ENCODE assay signal across 18 cellular contexts in the genomic region with DNA sequence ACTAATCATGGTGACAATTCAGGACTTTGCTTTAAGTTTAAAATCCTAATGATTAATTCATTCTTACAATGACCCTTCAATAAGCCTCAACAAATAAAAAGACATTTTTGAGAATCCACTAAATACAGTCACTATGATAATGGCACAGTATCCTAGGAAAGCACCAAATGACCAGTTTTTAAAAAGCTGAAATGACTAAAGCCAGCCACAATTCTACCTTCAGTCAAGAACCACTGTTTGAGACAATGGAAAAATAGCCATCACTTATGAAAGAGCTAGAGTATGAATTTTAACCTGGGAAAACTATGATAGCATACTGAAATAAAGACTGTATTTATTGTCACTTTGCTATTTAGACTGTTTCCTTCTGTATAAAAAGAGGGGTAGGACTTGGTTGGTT.
"Had no signal": no experiment of that assay in that cellular context is flagged by ENCODE, and none has a peak within 500 bp of the region (broad histone marks: within the 10 kb centered on the region; RNA-seq: fewer than 3 reads in every experiment).

No MANE protein-coding gene starts in this region.

- H3K4me3 ChIP-seq: dorsolateral prefrontal cortex, prostate gland, skin epidermis, stomach, testis had no signal

- H3K27me3 ChIP-seq: brain microvascular endothelial cell, dorsolateral prefrontal cortex, stomach, testis had no signal

- H3K27ac ChIP-seq: brain microvascular endothelial cell, dorsolateral prefrontal cortex, testis, WERI-Rb-1 had no signal

- DNase-seq: activated CD4-positive, alpha-beta T cell treated with anti-CD3 and anti-CD28 coated beads for 1 hour; activated CD4-positive, alpha-beta T cell treated with anti-CD3 and anti-CD28 coated beads, Interleukin-2, amount 50 U/mL, for 48 hours; activated CD8-positive, alpha-beta memory T cell treated with anti-CD3 and anti-CD28 coated beads, Interleukin-2, amount 10 ng/mL, durations not matched to agents 7 days and 5 days; activated gamma-delta T cell; activated T-cell treated with anti-CD3 and anti-CD28 coated beads, Interleukin-2, amount 50 U/mL, for 48 hours; anterior cingulate cortex; brain microvascular endothelial cell; central memory CD4-positive, alpha-beta T cell; dorsolateral prefrontal cortex; foreskin melanocyte; right cardiac atrium; stomach; T-helper 2 cell; testis; WERI-Rb-1 had no signal

- H3K27me3 Mint-ChIP-seq: activated CD8-positive, alpha-beta memory T cell treated with anti-CD3 and anti-CD28 coated beads, Interleukin-2, amount 10 ng/mL, durations not matched to agents 7 days and 5 days; type B pancreatic cell had no signal

- H3K9me3 ChIP-seq: prostate gland, stomach, testis had no signal

- H3K27ac Mint-ChIP-seq: activated CD8-positive, alpha-beta memory T cell treated with anti-CD3 and anti-CD28 coated beads, Interleukin-2, amount 10 ng/mL, durations not matched to agents 7 days and 5 days; type B pancreatic cell had no signal

- ATAC-seq: activated CD8-positive, alpha-beta memory T cell treated with anti-CD3 and anti-CD28 coated beads, Interleukin-2, amount 10 ng/mL, durations not matched to agents 7 days and 5 days; right cardiac atrium had no signal

- H3K9me3 Mint-ChIP-seq: type B pancreatic cell had no signal

- H3K4me3 Mint-ChIP-seq: activated CD8-positive, alpha-beta memory T cell treated with anti-CD3 and anti-CD28 coated beads, Interleukin-2, amount 10 ng/mL, durations not matched to agents 7 days and 5 days; type B pancreatic cell had no signal

- H3K4me1 ChIP-seq: testis had no signal

- H3K36me3 ChIP-seq: prostate gland had no signal
